Comparison of ENCODE assay signal across 19 cellular contexts in genomic region chr5:126577415-126577814, GRCh38. TPM values are rescaled to one million over a fixed set of nuclear protein-coding genes. Genes with fewer than 3 reads are reported as not detected.
A peak's percentile ranks its signal among the peaks of the same experiment; 100 is the strongest.
DNase-seq lines count a peak whose midpoint lies in the region; ATAC-seq and TF ChIP-seq lines count a peak whose summit lies in the region.
"Had no signal": no experiment of that assay in that cellular context is flagged by ENCODE, and none has a peak within 500 bp of the region (broad histone marks: within the 10 kb centered on the region; RNA-seq: fewer than 3 reads in every experiment).

No MANE protein-coding gene starts in this region.

- H3K9ac ChIP-seq in neuronal stem cell (ENCODE audit: low read depth, low read length, poor library complexity), result peak overlapping the region; percentile 12
- H3K9ac ChIP-seq: BLaER1 had no signal

- ATAC-seq in activated CD8-positive, alpha-beta memory T cell treated with anti-CD3 and anti-CD28 coated beads, Interleukin-2, amount 10 ng/mL, durations not matched to agents 7 days and 5 days, result no peak
- ATAC-seq in RWPE2 (ENCODE audit: low read depth), result 0 out of 3 replicates have a peak, but pooled peaks have one; percentile 10
- no peak for ATAC-seq in activated T-cell treated with anti-CD3 and anti-CD28 coated beads, Interleukin-2, amount 50 U/mL, for 4 hours
- ATAC-seq in HG03565 (IDR thresholded peaks at IDR 0.05; ENCODE audit: unreplicated experiment), result no peak
- ATAC-seq: CD8-positive, alpha-beta T cell had no signal

- H2BK15ac ChIP-seq in neuronal stem cell (ENCODE audit: low read length), result no peak overlapping the region

- no peaks in the 10 kb centered on the region for H3K27me3 Mint-ChIP-seq in activated CD8-positive, alpha-beta memory T cell treated with anti-CD3 and anti-CD28 coated beads, Interleukin-2, amount 10 ng/mL, durations not matched to agents 7 days and 5 days
- no peaks in the 10 kb centered on the region for H3K27me3 Mint-ChIP-seq in activated T-cell treated with anti-CD3 and anti-CD28 coated beads, Interleukin-2, amount 50 U/mL, for 4 hours (ENCODE audit: low read depth)
- H3K27me3 Mint-ChIP-seq: B cell had no signal

- H3K14ac ChIP-seq in neuronal stem cell (ENCODE audit: low read length), result no peak overlapping the region

- no peak overlapping the region for H3K4me3 Mint-ChIP-seq in activated CD8-positive, alpha-beta memory T cell treated with anti-CD3 and anti-CD28 coated beads, Interleukin-2, amount 10 ng/mL, durations not matched to agents 7 days and 5 days
- H3K4me3 Mint-ChIP-seq in activated T-cell treated with anti-CD3 and anti-CD28 coated beads, Interleukin-2, amount 50 U/mL, for 4 hours, result no peak overlapping the region
- H3K4me3 Mint-ChIP-seq: B cell; CD4-positive, CD25-positive, alpha-beta regulatory T cell; CD8-positive, alpha-beta T cell had no signal

- H4K8ac ChIP-seq in neuronal stem cell (ENCODE audit: low read depth, low read length), result no peak overlapping the region

- H3K4me1 Mint-ChIP-seq in activated CD8-positive, alpha-beta memory T cell treated with anti-CD3 and anti-CD28 coated beads, Interleukin-2, amount 10 ng/mL, durations not matched to agents 7 days and 5 days, result no peaks in the 10 kb centered on the region
- no peaks in the 10 kb centered on the region for H3K4me1 Mint-ChIP-seq in activated T-cell treated with anti-CD3 and anti-CD28 coated beads, Interleukin-2, amount 50 U/mL, for 4 hours (ENCODE audit: low read depth)
- H3K4me1 Mint-ChIP-seq: B cell; CD4-positive, CD25-positive, alpha-beta regulatory T cell had no signal

- H3K27me3 ChIP-seq in RWPE2 (ENCODE audit: insufficient read depth, poor library complexity, severe bottlenecking) (no peaks in the 10 kb centered on the region), esophagus (ENCODE audit: control insufficient read depth in 1 of 2, insufficient read depth in 2 of 2, low read length in 2 of 2) (no peaks in the 10 kb centered on the region), neuronal stem cell (ENCODE audit: control insufficient read depth in 3 of 3, insufficient read depth in 3 of 3, low read depth in 1 of 3, low read length in 3 of 3) (no peaks in the 10 kb centered on the region)
- H3K27me3 ChIP-seq: BLaER1 had no signal

- H2AK5ac ChIP-seq in neuronal stem cell (ENCODE audit: low read depth, low read length), result no peak overlapping the region

- no peak overlapping the region for H3K4ac ChIP-seq in neuronal stem cell (ENCODE audit: low read length)

- H3K18ac ChIP-seq in neuronal stem cell (ENCODE audit: low read length), result no peak overlapping the region

- WGBS in esophagus, 2 donors, result 68 to 83% methylated on average over 5 of the region's 5 CpGs
- WGBS in neuronal stem cell (ENCODE audit: extremely low coverage in 2 of 2, insufficient read length in 2 of 2, insufficient replicate concordance in 1 of 2), 2 donors, result no CpG with 5 or more reads among the region's 5 CpGs

- no peak overlapping the region for H2BK120ac ChIP-seq in neuronal stem cell (ENCODE audit: low read depth, low read length)

- no peak overlapping the region for H2AFZ ChIP-seq in neuronal stem cell (ENCODE audit: low read length)

- H3K4me3 ChIP-seq in RWPE2 (ENCODE audit: severe bottlenecking) (no peak overlapping the region), esophagus (ENCODE audit: low read depth in 1 of 2, low read length in 2 of 2) (no peak overlapping the region), neuronal stem cell (ENCODE audit: low read length in 2 of 2) (no peak overlapping the region)
- H3K4me3 ChIP-seq: BLaER1, HAP-1 had no signal

- no peaks in the 10 kb centered on the region for H3K36me3 Mint-ChIP-seq in activated CD8-positive, alpha-beta memory T cell treated with anti-CD3 and anti-CD28 coated beads, Interleukin-2, amount 10 ng/mL, durations not matched to agents 7 days and 5 days
- no peaks in the 10 kb centered on the region for H3K36me3 Mint-ChIP-seq in activated T-cell treated with anti-CD3 and anti-CD28 coated beads, Interleukin-2, amount 50 U/mL, for 4 hours (ENCODE audit: insufficient read depth)
- H3K36me3 Mint-ChIP-seq: CD4-positive, CD25-positive, alpha-beta regulatory T cell; CD8-positive, alpha-beta T cell had no signal

- H4K91ac ChIP-seq in neuronal stem cell (ENCODE audit: low read depth, low read length, poor library complexity), result no peak overlapping the region

- no peak overlapping the region for H3K27ac Mint-ChIP-seq in activated CD8-positive, alpha-beta memory T cell treated with anti-CD3 and anti-CD28 coated beads, Interleukin-2, amount 10 ng/mL, durations not matched to agents 7 days and 5 days
- H3K27ac Mint-ChIP-seq: B cell; CD4-positive, CD25-positive, alpha-beta regulatory T cell; CD8-positive, alpha-beta T cell had no signal

- H3K27ac ChIP-seq in RWPE2 (ENCODE audit: poor library complexity, severe bottlenecking) (no peak overlapping the region), esophagus (ENCODE audit: low read depth in 2 of 2, low read length in 1 of 2) (peak overlapping the region; percentile 68 to 75), neuronal stem cell (replicated peaks; ENCODE audit: low read length) (no peak overlapping the region)
- H3K27ac ChIP-seq: 22Rv1, BLaER1, C4-2B had no signal

- H3K9me3 ChIP-seq in RWPE2 (ENCODE audit: severe bottlenecking) (no peaks in the 10 kb centered on the region), esophagus (ENCODE audit: control insufficient read depth in 2 of 2, insufficient read depth in 1 of 2, low read depth in 1 of 2, low read length in 1 of 2) (no peaks in the 10 kb centered on the region), neuronal stem cell (replicated peaks in 1 of 2; ENCODE audit: control insufficient read depth in 2 of 2, insufficient read depth in 1 of 2, low read depth in 1 of 2, low read length in 2 of 2) (no peaks in the 10 kb centered on the region)
- H3K9me3 ChIP-seq: BLaER1, Caco-2, HAP-1 had no signal

- no peak overlapping the region for H3K4me2 ChIP-seq in neuronal stem cell (ENCODE audit: insufficient read depth, low read length, poor library complexity, severe bottlenecking)
- H3K4me2 ChIP-seq: BLaER1 had no signal

- no peak overlapping the region for H2BK12ac ChIP-seq in neuronal stem cell (ENCODE audit: low read length)

- H3K4me1 ChIP-seq in RWPE2 (ENCODE audit: insufficient read depth, poor library complexity, severe bottlenecking) (no peaks in the 10 kb centered on the region), esophagus (ENCODE audit: control insufficient read depth in 2 of 2, insufficient read depth in 2 of 2, low read length in 1 of 2) (no peaks in the 10 kb centered on the region), neuronal stem cell (ENCODE audit: control insufficient read depth in 2 of 2, insufficient read depth in 1 of 2, low read depth in 1 of 2, low read length in 2 of 2) (no peaks in the 10 kb centered on the region)
- H3K4me1 ChIP-seq: BLaER1, Caco-2, HAP-1 had no signal

- H3K9me3 Mint-ChIP-seq in activated CD8-positive, alpha-beta memory T cell treated with anti-CD3 and anti-CD28 coated beads, Interleukin-2, amount 10 ng/mL, durations not matched to agents 7 days and 5 days (ENCODE audit: low read depth), result no peaks in the 10 kb centered on the region
- no peaks in the 10 kb centered on the region for H3K9me3 Mint-ChIP-seq in activated T-cell treated with anti-CD3 and anti-CD28 coated beads, Interleukin-2, amount 50 U/mL, for 4 hours
- H3K9me3 Mint-ChIP-seq: CD8-positive, alpha-beta T cell had no signal

- no peak overlapping the region for H3K23ac ChIP-seq in neuronal stem cell (ENCODE audit: low read depth, low read length, poor library complexity)

- no peak for TF ChIP-seq CTCF in RWPE2 (IDR thresholded peaks at IDR 0.05; ENCODE audit: poor library complexity, severe bottlenecking)

- H3K36me3 ChIP-seq in RWPE2 (ENCODE audit: low read depth) (peaks cover 84% of the 10 kb centered on the region), esophagus (ENCODE audit: control insufficient read depth in 2 of 2, insufficient read depth in 2 of 2, low read length in 1 of 2) (no peaks in the 10 kb centered on the region), neuronal stem cell (replicated peaks in 1 of 2; ENCODE audit: control insufficient read depth in 2 of 2, insufficient read depth in 2 of 2, low read length in 2 of 2) (peaks cover 22 to 89% of the 10 kb centered on the region in 2 donors)

- peak; percentile 23 for DNase-seq in activated CD8-positive, alpha-beta memory T cell treated with anti-CD3 and anti-CD28 coated beads, Interleukin-2, amount 50 U/mL, for 48 hours
- no peak for DNase-seq in activated CD8-positive, alpha-beta memory T cell treated with anti-CD3 and anti-CD28 coated beads, Interleukin-2, amount 10 ng/mL, durations not matched to agents 7 days and 5 days
- DNase-seq in RWPE2 (ENCODE audit: low spot score) (no peak), neuronal stem cell (ENCODE audit: low spot score) (no peak), SHP77 treated with DMSO at 0.1 percent for 48 hours (lab: John Stamatoyannopoulos, UW) (no peak)
- no peak for DNase-seq in activated T-cell treated with anti-CD3 and anti-CD28 coated beads, Interleukin-2, amount 50 U/mL, for 4 hours
- DNase-seq: Caco-2; CD4-positive, CD25-positive, alpha-beta regulatory T cell; CD8-positive, alpha-beta T cell; DMS153; DND-41; GOT3 had no signal

- peaks cover 1% of the 10 kb centered on the region for H3K79me1 ChIP-seq in neuronal stem cell (ENCODE audit: low read depth, low read length)

- CTCF ChIA-PET in activated CD8-positive, alpha-beta memory T cell treated with anti-CD3 and anti-CD28 coated beads, Interleukin-2, amount 10 ng/mL, durations not matched to agents 7 days and 5 days (lab: Charles Lee), result no interaction called here

- H2BK5ac ChIP-seq in neuronal stem cell (ENCODE audit: low read length), result no peak overlapping the region

RNA-seq across cellular contexts. Expression of gene ALDH7A1, which starts 17.6 kb away (rescaled TPM):
- 1 to 10 TPM; 2.6 to 2.8 TPM for total RNA-seq in activated CD8-positive, alpha-beta memory T cell treated with anti-CD3 and anti-CD28 coated beads, Interleukin-2, amount 10 ng/mL, durations not matched to agents 7 days and 5 days
- polyA plus RNA-seq in esophagus, result 10 to 100 TPM; 71.9 to 88.3 TPM
- 126 TPM for polyA plus RNA-seq in neuronal stem cell (2013, experiment 1 of 2)
- polyA plus RNA-seq in neuronal stem cell (2013, experiment 2 of 2), result 128 TPM
- 1 to 10 TPM; 1.1 to 1.5 (median 1.4) TPM for total RNA-seq in activated T-cell treated with anti-CD3 and anti-CD28 coated beads, Interleukin-2, amount 50 U/mL, for 4 hours

RNA-seq across cellular contexts. Expression of gene PHAX, which starts 23.3 kb away (rescaled TPM):
- 10 to 100 TPM; 35.6 to 47.1 TPM for total RNA-seq in activated CD8-positive, alpha-beta memory T cell treated with anti-CD3 and anti-CD28 coated beads, Interleukin-2, amount 10 ng/mL, durations not matched to agents 7 days and 5 days
- 10 to 100 TPM; 11.5 to 18.6 TPM for polyA plus RNA-seq in esophagus
- polyA plus RNA-seq in neuronal stem cell (2013, experiment 1 of 2), result 26.4 TPM
- 26.2 TPM for polyA plus RNA-seq in neuronal stem cell (2013, experiment 2 of 2)
- 10 to 100 TPM; 56.6 to 60.6 (median 56.9) TPM for total RNA-seq in activated T-cell treated with anti-CD3 and anti-CD28 coated beads, Interleukin-2, amount 50 U/mL, for 4 hours

Comparison
In these comparisons a context has a peak if more than half of its experiments do, and no peak if none do; other contexts are left out.
1. H3K27ac ChIP-seq: peak in esophagus (2 of 2); none in RWPE2 (single experiment) and neuronal stem cell (single experiment).